In the genomic region with DNA sequence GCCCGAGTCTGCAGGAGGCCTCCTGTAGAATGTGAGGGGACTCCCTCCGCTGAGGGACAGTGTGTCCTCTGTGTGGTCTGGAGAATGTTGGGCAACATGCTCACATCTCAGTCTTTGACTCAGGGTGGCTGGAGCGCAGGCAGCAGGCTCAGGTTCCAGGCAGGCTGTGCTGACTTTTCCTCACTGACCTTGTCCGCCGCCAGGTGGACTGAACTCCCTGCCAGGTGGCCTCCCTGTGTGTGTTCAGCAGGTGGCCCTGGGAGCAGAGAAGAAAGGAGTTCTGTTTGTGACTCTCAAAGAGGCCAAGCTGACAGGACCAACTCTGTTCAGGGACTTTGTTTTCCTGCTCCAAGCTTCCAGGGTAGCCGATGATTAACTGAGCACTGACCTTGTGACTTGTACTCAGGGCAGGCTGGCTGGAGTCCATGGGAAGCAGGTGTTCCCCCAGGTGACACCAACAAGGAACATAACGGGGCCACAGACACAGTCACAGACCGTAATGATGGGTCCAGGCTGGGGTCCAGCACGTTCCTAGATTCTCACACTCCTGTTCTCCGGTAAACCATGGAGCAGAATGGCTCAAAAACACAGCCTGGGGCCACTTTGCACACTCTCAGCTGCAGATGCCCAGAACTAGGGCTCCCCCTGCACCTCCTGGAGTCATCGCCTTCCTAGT, we compare ENCODE assay signal across 1 cellular context.
A peak's percentile ranks its signal among the peaks of the same experiment; 100 is the strongest.
TF ChIP-seq lines count a peak whose summit lies in the region.

No MANE protein-coding gene starts in this region.

TF ChIP-seq in HepG2, 621 proteins besides CTCF, POLR2A, EP300 and RAD21 (continued from another document and continues in another):
- TF ChIP-seq ZNF775 (CRISPR knock-in tag; IDR thresholded peaks at IDR 0.05; ENCODE audit: borderline replicate concordance) (no peak), THAP11 (CRISPR knock-in tag; IDR thresholded peaks at IDR 0.05) (peak; percentile 26; the same call in 1 of the 2 replicates), KLF16 (CRISPR knock-in tag; IDR thresholded peaks at IDR 0.05) (no peak), DZIP1 (CRISPR knock-in tag; IDR thresholded peaks at IDR 0.05) (no peak), ZNF598 (CRISPR knock-in tag; IDR thresholded peaks at IDR 0.05; ENCODE audit: borderline replicate concordance) (no peak), ZFP41 (CRISPR knock-in tag; IDR thresholded peaks at IDR 0.05; ENCODE audit: borderline replicate concordance) (no peak), NFYC (CRISPR knock-in tag; IDR thresholded peaks at IDR 0.05) (no peak), PCBP1 (IDR thresholded peaks at IDR 0.05; ENCODE audit: borderline replicate concordance, low read depth, low read length) (no peak), CREM (IDR thresholded peaks at IDR 0.05) (no peak), CREM (CRISPR knock-in tag; IDR thresholded peaks at IDR 0.05) (no peak), ZFP82 (CRISPR knock-in tag; IDR thresholded peaks at IDR 0.05; ENCODE audit: borderline replicate concordance) (no peak), ATRX (CRISPR knock-in tag; IDR thresholded peaks at IDR 0.05; ENCODE audit: borderline replicate concordance) (no peak), MTF2 (CRISPR knock-in tag; IDR thresholded peaks at IDR 0.05; ENCODE audit: borderline replicate concordance) (peak; percentile 87; the same call in 1 of the 2 replicates), ZNF800 (CRISPR knock-in tag; IDR thresholded peaks at IDR 0.05) (no peak; the same call in 1 of the 2 replicates), CBX1 (IDR thresholded peaks at IDR 0.05; ENCODE audit: low read depth) (no peak), DR1 (CRISPR knock-in tag; IDR thresholded peaks at IDR 0.05) (0 out of 2 replicates have a peak, but pooled peaks have one; percentile 51), ZNF138 (CRISPR knock-in tag; IDR thresholded peaks at IDR 0.05; ENCODE audit: low read depth) (no peak), HMG20A (CRISPR knock-in tag; IDR thresholded peaks at IDR 0.05; ENCODE audit: borderline replicate concordance) (peak; percentile 29; the same call in 1 of the 2 replicates), ZNF383 (CRISPR knock-in tag; IDR thresholded peaks at IDR 0.05; ENCODE audit: borderline replicate concordance) (no peak), SP4 (CRISPR knock-in tag; IDR thresholded peaks at IDR 0.05) (peak; percentile 35; the same call in 1 of the 2 replicates), RBFOX2 (IDR thresholded peaks at IDR 0.05; ENCODE audit: low read depth, low read length) (no peak), MED13 (CRISPR knock-in tag; IDR thresholded peaks at IDR 0.05) (no peak), REL (CRISPR knock-in tag; conservative IDR thresholded peaks at IDR 0.05) (no peak), ISX (CRISPR knock-in tag; conservative IDR thresholded peaks at IDR 0.05) (no peak), ERF (CRISPR knock-in tag; IDR thresholded peaks at IDR 0.05) (peak; percentile 81; the same call in 1 of the 2 replicates), MLLT10 (CRISPR knock-in tag; IDR thresholded peaks at IDR 0.05) (no peak), HNRNPLL (IDR thresholded peaks at IDR 0.05; ENCODE audit: low read depth, low read length, poor library complexity, severe bottlenecking) (no peak), JARID2 (CRISPR knock-in tag; IDR thresholded peaks at IDR 0.05; ENCODE audit: insufficient replicate concordance) (no peak), ZNF543 (CRISPR knock-in tag; IDR thresholded peaks at IDR 0.05) (0 out of 2 replicates have a peak, but pooled peaks have one; percentile 65), POGZ (CRISPR knock-in tag; IDR thresholded peaks at IDR 0.05) (no peak; the same call in 1 of the 2 replicates), ZNF414 (CRISPR knock-in tag; IDR thresholded peaks at IDR 0.05) (no peak; the same call in 1 of the 2 replicates), POLR2G (IDR thresholded peaks at IDR 0.05; ENCODE audit: low read depth, low read length) (no peak), IRF1 (CRISPR knock-in tag; IDR thresholded peaks at IDR 0.05; ENCODE audit: low read depth) (no peak), SAFB2 (CRISPR knock-in tag; IDR thresholded peaks at IDR 0.05; ENCODE audit: borderline replicate concordance, low read depth) (no peak), NR2C2 (CRISPR knock-in tag; IDR thresholded peaks at IDR 0.05; ENCODE audit: borderline replicate concordance) (no peak), ZKSCAN1 (IDR thresholded peaks at IDR 0.05; ENCODE audit: low read length) (no peak), RARG (CRISPR knock-in tag; IDR thresholded peaks at IDR 0.05; ENCODE audit: low read depth) (no peak), NFATC3 (CRISPR knock-in tag; IDR thresholded peaks at IDR 0.05) (no peak), ZNF615 (CRISPR knock-in tag; IDR thresholded peaks at IDR 0.05; ENCODE audit: borderline replicate concordance) (no peak), ZNF136 (CRISPR knock-in tag; IDR thresholded peaks at IDR 0.05; ENCODE audit: low read depth) (no peak), ZNF44 (CRISPR knock-in tag; IDR thresholded peaks at IDR 0.05) (no peak), ZNF432 (CRISPR knock-in tag; IDR thresholded peaks at IDR 0.05; ENCODE audit: borderline replicate concordance) (no peak), NFIC (IDR thresholded peaks at IDR 0.05; ENCODE audit: low read length) (no peak), MLX (CRISPR knock-in tag; IDR thresholded peaks at IDR 0.05) (no peak), NFE2 (CRISPR knock-in tag; IDR thresholded peaks at IDR 0.05) (no peak), NBN (conservative IDR thresholded peaks at IDR 0.05) (no peak), ZNF564 (CRISPR knock-in tag; IDR thresholded peaks at IDR 0.05) (no peak), ZFP36L2 (CRISPR knock-in tag; IDR thresholded peaks at IDR 0.05) (no peak)
- TF ChIP-seq, protein P1, sequence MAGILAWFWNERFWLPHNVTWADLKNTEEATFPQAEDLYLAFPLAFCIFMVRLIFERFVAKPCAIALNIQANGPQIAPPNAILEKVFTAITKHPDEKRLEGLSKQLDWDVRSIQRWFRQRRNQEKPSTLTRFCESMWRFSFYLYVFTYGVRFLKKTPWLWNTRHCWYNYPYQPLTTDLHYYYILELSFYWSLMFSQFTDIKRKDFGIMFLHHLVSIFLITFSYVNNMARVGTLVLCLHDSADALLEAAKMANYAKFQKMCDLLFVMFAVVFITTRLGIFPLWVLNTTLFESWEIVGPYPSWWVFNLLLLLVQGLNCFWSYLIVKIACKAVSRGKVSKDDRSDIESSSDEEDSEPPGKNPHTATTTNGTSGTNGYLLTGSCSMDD (CRISPR knock-in tag; IDR thresholded peaks at IDR 0.05): no peak
- TF ChIP-seq, protein P2, sequence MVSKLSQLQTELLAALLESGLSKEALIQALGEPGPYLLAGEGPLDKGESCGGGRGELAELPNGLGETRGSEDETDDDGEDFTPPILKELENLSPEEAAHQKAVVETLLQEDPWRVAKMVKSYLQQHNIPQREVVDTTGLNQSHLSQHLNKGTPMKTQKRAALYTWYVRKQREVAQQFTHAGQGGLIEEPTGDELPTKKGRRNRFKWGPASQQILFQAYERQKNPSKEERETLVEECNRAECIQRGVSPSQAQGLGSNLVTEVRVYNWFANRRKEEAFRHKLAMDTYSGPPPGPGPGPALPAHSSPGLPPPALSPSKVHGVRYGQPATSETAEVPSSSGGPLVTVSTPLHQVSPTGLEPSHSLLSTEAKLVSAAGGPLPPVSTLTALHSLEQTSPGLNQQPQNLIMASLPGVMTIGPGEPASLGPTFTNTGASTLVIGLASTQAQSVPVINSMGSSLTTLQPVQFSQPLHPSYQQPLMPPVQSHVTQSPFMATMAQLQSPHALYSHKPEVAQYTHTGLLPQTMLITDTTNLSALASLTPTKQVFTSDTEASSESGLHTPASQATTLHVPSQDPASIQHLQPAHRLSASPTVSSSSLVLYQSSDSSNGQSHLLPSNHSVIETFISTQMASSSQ (IDR thresholded peaks at IDR 0.05; ENCODE audit: low read depth): no peak
- TF ChIP-seq, protein P2 (CRISPR knock-in tag; IDR thresholded peaks at IDR 0.05; ENCODE audit: borderline replicate concordance): peak; percentile 84; the same call in 1 of the 2 replicates
- TF ChIP-seq, protein P3, sequence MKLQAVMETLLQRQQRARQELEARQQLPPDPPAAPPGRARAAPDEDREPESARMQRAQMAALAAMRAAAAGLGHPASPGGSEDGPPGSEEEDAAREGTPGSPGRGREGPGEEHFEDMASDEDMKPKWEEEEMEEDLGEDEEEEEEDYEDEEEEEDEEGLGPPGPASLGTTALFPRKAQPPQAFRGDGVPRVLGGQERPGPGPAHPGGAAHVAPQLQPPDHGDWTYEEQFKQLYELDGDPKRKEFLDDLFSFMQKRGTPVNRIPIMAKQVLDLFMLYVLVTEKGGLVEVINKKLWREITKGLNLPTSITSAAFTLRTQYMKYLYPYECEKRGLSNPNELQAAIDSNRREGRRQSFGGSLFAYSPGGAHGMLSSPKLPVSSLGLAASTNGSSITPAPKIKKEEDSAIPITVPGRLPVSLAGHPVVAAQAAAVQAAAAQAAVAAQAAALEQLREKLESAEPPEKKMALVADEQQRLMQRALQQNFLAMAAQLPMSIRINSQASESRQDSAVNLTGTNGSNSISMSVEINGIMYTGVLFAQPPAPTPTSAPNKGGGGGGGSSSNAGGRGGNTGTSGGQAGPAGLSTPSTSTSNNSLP (IDR thresholded peaks at IDR 0.05; ENCODE audit: low read depth, low read length): no peak
- TF ChIP-seq, protein P4, sequence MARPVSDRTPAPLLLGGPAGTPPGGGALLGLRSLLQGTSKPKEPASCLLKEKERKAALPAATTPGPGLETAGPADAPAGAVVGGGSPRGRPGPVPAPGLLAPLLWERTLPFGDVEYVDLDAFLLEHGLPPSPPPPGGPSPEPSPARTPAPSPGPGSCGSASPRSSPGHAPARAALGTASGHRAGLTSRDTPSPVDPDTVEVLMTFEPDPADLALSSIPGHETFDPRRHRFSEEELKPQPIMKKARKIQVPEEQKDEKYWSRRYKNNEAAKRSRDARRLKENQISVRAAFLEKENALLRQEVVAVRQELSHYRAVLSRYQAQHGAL (CRISPR knock-in tag; IDR thresholded peaks at IDR 0.05; ENCODE audit: not compliant biosample characterization): no peak
